ENCODE assay signal across 8 cellular contexts in the genomic region with DNA sequence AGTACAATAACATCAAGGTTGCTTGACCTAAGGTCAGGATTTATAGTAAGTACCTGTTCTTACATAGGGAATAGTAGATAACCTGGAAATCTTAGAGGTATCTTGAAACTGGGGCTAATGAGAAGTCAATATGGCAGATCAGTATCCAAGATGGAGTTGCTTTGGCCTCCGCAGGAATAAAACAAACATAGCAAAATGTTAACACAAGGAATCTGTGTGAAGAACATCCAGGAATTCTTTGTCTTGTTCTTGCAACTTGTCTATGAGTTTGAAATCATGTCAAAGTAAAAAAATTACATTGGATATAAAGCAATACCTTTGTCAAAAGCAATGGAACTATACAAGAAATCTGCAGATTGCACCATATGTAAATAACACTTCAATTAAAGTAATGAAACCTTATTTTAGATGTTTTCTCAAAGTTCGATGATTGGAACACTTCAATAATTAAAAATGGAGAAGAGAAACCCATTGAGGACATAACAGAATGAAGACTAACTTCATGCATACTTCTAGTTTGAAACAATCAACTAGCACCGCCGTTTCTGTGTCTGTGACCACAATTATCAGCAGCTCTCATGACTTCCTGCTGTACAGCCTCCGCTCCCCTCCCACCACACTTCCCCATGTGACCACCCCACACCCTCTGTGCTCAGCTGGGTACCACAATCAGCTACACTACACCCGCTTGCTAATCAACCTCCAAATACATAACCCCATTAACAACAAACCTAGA. TPM values are rescaled to one million over a fixed set of nuclear protein-coding genes. Genes with fewer than 3 reads are reported as not detected.
A peak's percentile ranks its signal among the peaks of the same experiment; 100 is the strongest.
DNase-seq lines count a peak whose midpoint lies in the region; ATAC-seq and TF ChIP-seq lines count a peak whose summit lies in the region.

No MANE protein-coding gene starts in this region.

- intact Hi-C loops in heart right ventricle (cut with DNase I) (no loop called here), left ventricle myocardium inferior (cut with micrococcal nuclease) (no loop called here), left lung (cut with DNase I) (no loop called here)

- peak in 7 of 8 donors; percentile 50 to 79 (median 71) for ATAC-seq in heart right ventricle
- peak; percentile 99 for ATAC-seq in HG03103 (IDR thresholded peaks at IDR 0.05; ENCODE audit: low read depth, unreplicated experiment)
- ATAC-seq in left lung = peak; percentile 70

- TF ChIP-seq CTCF in heart right ventricle (IDR thresholded peaks at IDR 0.05) (no peak), left ventricle myocardium inferior (IDR thresholded peaks at IDR 0.05; ENCODE audit: borderline replicate concordance) (no peak), left lung (IDR thresholded peaks at IDR 0.05) (no peak)

- 56 to 59% methylated on average over 6 of the region's 6 CpGs for WGBS in heart right ventricle, 2 donors

- H3K27ac ChIP-seq in heart right ventricle (no peak overlapping the region), left ventricle myocardium inferior (replicated peaks) (no peak overlapping the region), left lung (no peak overlapping the region)

- DNase-seq in heart right ventricle (peak in 1 of 2 donors; percentile 27), left ventricle myocardium inferior (no peak), UCSD-AML1 (lab: John Stamatoyannopoulos, UW; ENCODE audit: unreplicated experiment) (peak; percentile 72), left lung (peak in 1 of 2 donors; percentile 59), NCI-H526 treated with DMSO at 0.1 percent for 48 hours (lab: John Stamatoyannopoulos, UW) (no peak), dedifferentiated amniotic fluid mesenchymal stem cell (ENCODE audit: extremely low spot score) (no peak), NCI-H1417 (lab: John Stamatoyannopoulos, UW) (no peak)

- H3K36me3 ChIP-seq in heart right ventricle (peaks cover 0 to 47% (median 0%) of the 10 kb centered on the region in 9 donors), left ventricle myocardium inferior (peaks cover 16% of the 10 kb centered on the region), left lung (peaks cover 0 to 9% of the 10 kb centered on the region in 2 donors)

- peaks cover 0 to 8% (median 0%) of the 10 kb centered on the region in 9 donors for H3K4me1 ChIP-seq in heart right ventricle
- peaks cover 3% of the 10 kb centered on the region for H3K4me1 ChIP-seq in left ventricle myocardium inferior
- no peaks in the 10 kb centered on the region for H3K4me1 ChIP-seq in left lung

- H3K4me3 ChIP-seq in heart right ventricle (no peak overlapping the region), left ventricle myocardium inferior (no peak overlapping the region), left lung (no peak overlapping the region)

- H3K9me3 ChIP-seq in heart right ventricle = no peaks in the 10 kb centered on the region
- H3K9me3 ChIP-seq in left ventricle myocardium inferior (replicated peaks) = no peaks in the 10 kb centered on the region
- no peaks in the 10 kb centered on the region for H3K9me3 ChIP-seq in left lung

- H3K27me3 ChIP-seq in heart right ventricle (no peaks in the 10 kb centered on the region), left ventricle myocardium inferior (ENCODE audit: low read depth) (no peaks in the 10 kb centered on the region), left lung (no peaks in the 10 kb centered on the region)

RNA-seq across cellular contexts. Expression of gene C2orf76, which starts 27.6 kb away (rescaled TPM):
- 1 to 10 TPM; 5.1 to 9.9 (median 8.2) TPM for total RNA-seq in heart right ventricle
- 10 to 100 TPM; 11.9 to 12.2 TPM for polyA plus RNA-seq in heart right ventricle
- total RNA-seq in left ventricle myocardium inferior = 7.3 TPM
- total RNA-seq in left lung = 10 to 100 TPM; 11.0 TPM

RNA-seq across cellular contexts. Expression of gene DBI, which starts 27.8 kb away (rescaled TPM):
- total RNA-seq in heart right ventricle (100 to 1,000 TPM; 195 to 383 (median 253) TPM), left ventricle myocardium inferior (303 TPM), left lung (100 to 1,000 TPM; 172 to 175 TPM)
- polyA plus RNA-seq in heart right ventricle = 100 to 1,000 TPM; 473 to 502 TPM
